10 cellular contexts compared by ENCODE assay signal in the genomic region with DNA sequence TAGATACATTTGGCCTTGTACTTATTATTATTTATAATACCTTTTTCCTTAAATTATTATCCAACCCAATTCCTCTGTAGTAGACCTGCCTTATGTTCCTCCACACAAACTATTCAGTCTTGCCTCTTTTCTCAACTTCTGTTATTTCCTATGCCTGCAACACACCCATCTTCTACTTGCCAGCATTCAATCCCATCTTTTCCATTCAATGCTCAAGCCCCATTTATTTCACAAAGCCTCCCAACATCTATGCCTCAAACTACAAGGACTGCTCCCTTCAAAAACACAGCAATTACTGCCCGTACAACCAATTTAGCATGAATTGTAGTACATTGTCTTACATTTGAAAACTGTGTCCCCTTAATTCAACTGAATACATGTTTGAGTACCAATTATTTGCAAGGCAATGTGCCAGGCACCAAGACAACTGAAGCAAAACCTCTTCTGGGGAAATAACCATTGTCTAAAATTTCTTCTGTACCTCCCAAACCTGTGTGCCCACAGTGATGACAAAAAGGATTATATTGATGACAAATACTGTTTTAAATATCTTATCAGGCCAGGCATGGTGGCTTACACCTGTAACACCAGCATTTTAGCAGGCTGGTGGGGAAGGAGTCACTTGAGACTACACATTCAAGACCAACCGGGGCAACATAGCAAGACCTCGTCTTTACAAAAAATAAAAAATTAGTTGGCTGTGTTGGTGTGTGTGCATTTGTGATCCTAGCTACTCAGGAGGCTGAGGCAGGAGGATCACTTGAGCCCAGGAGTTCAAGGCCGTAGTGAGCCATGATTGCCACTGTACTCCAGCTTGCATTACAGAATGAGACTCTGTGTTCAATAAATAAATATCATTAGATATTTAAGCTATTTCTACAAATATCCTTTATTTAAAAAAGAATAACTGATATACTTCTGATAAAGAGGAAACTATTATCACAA. TPM values are rescaled to one million over a fixed set of nuclear protein-coding genes. Genes with fewer than 3 reads are reported as not detected.
DNase-seq lines count a peak whose midpoint lies in the region; ATAC-seq, FAIRE-seq and TF ChIP-seq lines count a peak whose summit lies in the region.
"Had no signal": no experiment of that assay in that cellular context is flagged by ENCODE, and none has a peak within 500 bp of the region (broad histone marks: within the 10 kb centered on the region; RNA-seq: fewer than 3 reads in every experiment).

No MANE protein-coding gene starts in this region.

- no peaks in the 10 kb centered on the region for H3K36me3 ChIP-seq in astrocyte (ENCODE audit: insufficient read depth, low read length)
- H3K36me3 ChIP-seq in vagina, result no peaks in the 10 kb centered on the region
- no peaks in the 10 kb centered on the region for H3K36me3 ChIP-seq in MG63

- no peak for FAIRE-seq in astrocyte (lab: Jason Lieb, UNC)
- FAIRE-seq: TTC549 had no signal

- no peaks in the 10 kb centered on the region for H3K27me3 ChIP-seq in right cardiac atrium (ENCODE audit: control insufficient read depth, insufficient read depth)
- no peaks in the 10 kb centered on the region for H3K27me3 ChIP-seq in astrocyte (ENCODE audit: insufficient read depth, low read length)
- no peaks in the 10 kb centered on the region for H3K27me3 ChIP-seq in vagina
- H3K27me3 ChIP-seq in MG63, result no peaks in the 10 kb centered on the region

- H3K4me3 Mint-ChIP-seq in astrocyte (ENCODE audit: unreplicated experiment) (no peak overlapping the region), mesothelial cell of epicardium (no peak overlapping the region)

- TF ChIP-seq CTCF in astrocyte (IDR thresholded peaks at IDR 0.05; ENCODE audit: insufficient read depth, low read depth, low read length) (no peak), mesothelial cell of epicardium (IDR thresholded peaks at IDR 0.05; ENCODE audit: unreplicated experiment) (no peak), vagina (IDR thresholded peaks at IDR 0.05) (no peak)

- no peak overlapping the region for H2AFZ ChIP-seq in astrocyte (ENCODE audit: low read depth, low read length)

- peak overlapping the region; percentile 89 for H3K27ac ChIP-seq in right cardiac atrium (ENCODE audit: low read length)
- no peak overlapping the region for H3K27ac ChIP-seq in astrocyte (ENCODE audit: low read depth, low read length)
- peak overlapping the region; percentile 77 for H3K27ac ChIP-seq in vagina

- H3K4me2 ChIP-seq in astrocyte (ENCODE audit: low read length), result no peak overlapping the region

- H3K27ac Mint-ChIP-seq in astrocyte (ENCODE audit: unreplicated experiment) (peak overlapping the region; percentile 4), mesothelial cell of epicardium (peak overlapping the region; percentile 81)

- intact Hi-C loops in right cardiac atrium (cut with DNase I), result no loop called here
- intact Hi-C loops in left cardiac atrium (cut with DNase I), result loop anchor here in 1 of 2 donors (5.0 kb wide), 1 partner anchor 73 kb away; no protein-coding TSS in a partner anchor
- intact Hi-C loops in vagina (cut with DNase I), result no loop called here

- H3K9me3 ChIP-seq in right cardiac atrium (ENCODE audit: control insufficient read depth, low read length) (no peaks in the 10 kb centered on the region), astrocyte (ENCODE audit: insufficient read depth, low read depth, low read length) (no peaks in the 10 kb centered on the region), vagina (no peaks in the 10 kb centered on the region), MG63 (no peaks in the 10 kb centered on the region)

- peaks cover 13% of the 10 kb centered on the region for H3K79me2 ChIP-seq in astrocyte (ENCODE audit: insufficient read depth, low read length)

- DNase-seq in right cardiac atrium, result no peak
- DNase-seq in left cardiac atrium, result no peak
- no peak for DNase-seq in astrocyte (ENCODE audit: low read depth)
- DNase-seq in mesothelial cell of epicardium (ENCODE audit: low spot score in 2 of 2, unreplicated experiment in 2 of 2), result no peak
- no peak for DNase-seq in vagina (ENCODE audit: extremely low spot score in 2 of 2)
- no peak for DNase-seq in MG63
- DNase-seq in occipital lobe (lab: John Stamatoyannopoulos, UW), result no peak
- DNase-seq: EL had no signal

- H3K27me3 Mint-ChIP-seq in astrocyte (ENCODE audit: low read depth, unreplicated experiment) (no peaks in the 10 kb centered on the region), mesothelial cell of epicardium (ENCODE audit: low read depth) (no peaks in the 10 kb centered on the region)

- H3K4me1 Mint-ChIP-seq in astrocyte (ENCODE audit: low read depth, unreplicated experiment) (peaks cover 29% of the 10 kb centered on the region), mesothelial cell of epicardium (peaks cover 52% of the 10 kb centered on the region)

- peaks cover 2% of the 10 kb centered on the region for H3K36me3 Mint-ChIP-seq in astrocyte (ENCODE audit: low read depth, unreplicated experiment)
- no peaks in the 10 kb centered on the region for H3K36me3 Mint-ChIP-seq in mesothelial cell of epicardium

- H3K4me3 ChIP-seq in right cardiac atrium (ENCODE audit: low read length) (peak overlapping the region; percentile 38), astrocyte (ENCODE audit: insufficient read depth, low read depth, low read length) (no peak overlapping the region), vagina (peak overlapping the region; percentile 19 to 23), MG63 (no peak overlapping the region)

- no peak for TF ChIP-seq POLR2A in vagina (IDR thresholded peaks at IDR 0.05)

- 80% methylated on average over 4 of the region's 4 CpGs for WGBS in right cardiac atrium

- H4K20me1 ChIP-seq in astrocyte (ENCODE audit: insufficient read depth, low read length), result peaks cover 30% of the 10 kb centered on the region

- ATAC-seq in right cardiac atrium (peak in 1 of 2 donors; percentile 22), left cardiac atrium (no peak), HG03280 (IDR thresholded peaks at IDR 0.05; ENCODE audit: unreplicated experiment) (no peak)

- no peak overlapping the region for H3K9ac ChIP-seq in astrocyte (ENCODE audit: low read length)

- H3K4me1 ChIP-seq in right cardiac atrium (ENCODE audit: control insufficient read depth, insufficient read depth, low read length) (peaks cover 5% of the 10 kb centered on the region), astrocyte (ENCODE audit: insufficient read depth, low read length) (peaks cover 6% of the 10 kb centered on the region), vagina (peaks cover 80% of the 10 kb centered on the region)

- H3K9me3 Mint-ChIP-seq in astrocyte (ENCODE audit: unreplicated experiment) (no peaks in the 10 kb centered on the region), mesothelial cell of epicardium (no peaks in the 10 kb centered on the region)

RNA-seq across cellular contexts. Expression of a gene that starts 35.1 kb away (rescaled TPM):
- 10 to 100 TPM; 41.3 to 57.1 (median 45.6) TPM for total RNA-seq in right cardiac atrium
- polyA plus RNA-seq in right cardiac atrium, result 16.6 TPM
- 10 to 100 TPM; 40.1 to 50.7 TPM for total RNA-seq in left cardiac atrium
- 69.1 and 75.1 TPM in 2 replicates for total RNA-seq in astrocyte
- 76.9 to 78.0 TPM (median 77.4 TPM) in 3 replicates for total RNA-seq in mesothelial cell of epicardium
- total RNA-seq in vagina, result 101 TPM
- 6.7 and 11.3 TPM in 2 replicates for total RNA-seq in MG63 (2014; rRNA removed; shearing (Covaris generic); ENCODE audit: low replicate concordance)
- 11.9 TPM for total RNA-seq in occipital lobe

Comparison
In these comparisons a context has a peak if more than half of its experiments do, and no peak if none do; other contexts are left out.
1. H3K4me3 ChIP-seq: peak in right cardiac atrium (single experiment) and vagina (2 of 2); none in astrocyte (single experiment) and MG63 (single experiment).